ENCODE assay signal across 16 cellular contexts in the genomic region with DNA sequence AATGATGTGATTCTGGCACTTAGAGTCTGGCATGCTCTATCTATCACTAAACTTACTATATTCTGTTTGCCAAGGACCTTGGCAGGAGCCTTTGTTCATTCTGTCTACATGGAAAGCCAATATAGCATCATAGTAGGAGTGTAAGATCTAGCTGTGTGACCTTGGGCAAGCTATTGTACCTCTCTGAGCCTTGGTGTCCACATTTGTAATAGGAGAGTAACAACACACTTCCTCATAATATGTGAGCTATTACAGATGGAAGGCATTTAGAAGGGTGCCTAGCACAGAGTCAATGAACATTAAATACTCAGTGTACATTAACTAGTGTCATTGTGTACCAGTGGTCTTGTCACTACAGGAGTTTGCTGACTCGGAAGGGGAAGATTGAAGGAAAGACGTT.
DNase-seq lines count a peak whose midpoint lies in the region; ATAC-seq, FAIRE-seq and TF ChIP-seq lines count a peak whose summit lies in the region.
"Had no signal": no experiment of that assay in that cellular context is flagged by ENCODE, and none has a peak within 500 bp of the region (broad histone marks: within the 10 kb centered on the region; RNA-seq: fewer than 3 reads in every experiment).

No MANE protein-coding gene starts in this region.

- no peak overlapping the region for H3K4me3 ChIP-seq in cardiac muscle cell
- no peak overlapping the region for H3K4me3 ChIP-seq in left ventricle myocardium inferior
- no peak overlapping the region for H3K4me3 ChIP-seq in mucosa of descending colon
- no peak overlapping the region for H3K4me3 ChIP-seq in effector memory CD4-positive, alpha-beta T cell (ENCODE audit: insufficient read depth, low read depth, low read length, poor library complexity, severe bottlenecking)

- peak overlapping the region; percentile 69 for H3K27ac Mint-ChIP-seq in dendritic cell treated with granulocyte-macrophage colony-stimulating factor and Interleukin-4, amounts not matched to agents 40 ng/mL and 50 ng/mL, for 4 days
- H3K27ac Mint-ChIP-seq: CD14-positive monocyte; CD8-positive, alpha-beta T cell had no signal

- no peak for TF ChIP-seq CTCF in cardiac muscle cell (IDR thresholded peaks at IDR 0.05; ENCODE audit: low read depth, low read length)
- TF ChIP-seq CTCF in left ventricle myocardium inferior (IDR thresholded peaks at IDR 0.05; ENCODE audit: borderline replicate concordance), result no peak
- TF ChIP-seq CTCF in mucosa of descending colon (IDR thresholded peaks at IDR 0.05), result no peak

- no peaks in the 10 kb centered on the region for H3K27me3 ChIP-seq in cardiac muscle cell
- H3K27me3 ChIP-seq in left ventricle myocardium inferior (ENCODE audit: low read depth), result no peaks in the 10 kb centered on the region
- no peaks in the 10 kb centered on the region for H3K27me3 ChIP-seq in effector memory CD4-positive, alpha-beta T cell (replicated peaks; ENCODE audit: control insufficient read depth, insufficient read depth, low read length, poor library complexity, severe bottlenecking)

- H3K36me3 ChIP-seq in cardiac muscle cell (no peaks in the 10 kb centered on the region), left ventricle myocardium inferior (no peaks in the 10 kb centered on the region), mucosa of descending colon (ENCODE audit: low read depth) (no peaks in the 10 kb centered on the region)
- H3K36me3 ChIP-seq in effector memory CD4-positive, alpha-beta T cell (ENCODE audit: control insufficient read depth, insufficient read depth, low read length), result no peaks in the 10 kb centered on the region

- H3K4me1 Mint-ChIP-seq in dendritic cell treated with granulocyte-macrophage colony-stimulating factor and Interleukin-4, amounts not matched to agents 40 ng/mL and 50 ng/mL, for 4 days (ENCODE audit: low read depth), result peaks cover 56% of the 10 kb centered on the region
- H3K4me1 Mint-ChIP-seq: CD14-positive monocyte had no signal

- H3K9me3 ChIP-seq in cardiac muscle cell (ENCODE audit: low read depth) (no peaks in the 10 kb centered on the region), left ventricle myocardium inferior (replicated peaks) (no peaks in the 10 kb centered on the region), mucosa of descending colon (no peaks in the 10 kb centered on the region)
- H3K9me3 ChIP-seq in effector memory CD4-positive, alpha-beta T cell (ENCODE audit: control insufficient read depth, low read length), result no peaks in the 10 kb centered on the region
- H3K9me3 ChIP-seq: Caco-2 had no signal

- peak; percentile 85 for ATAC-seq in mucosa of descending colon
- no peak for ATAC-seq in HG03520 (IDR thresholded peaks at IDR 0.05; ENCODE audit: unreplicated experiment)
- ATAC-seq: CD8-positive, alpha-beta T cell; HCT116 had no signal

- H3K36me3 Mint-ChIP-seq in dendritic cell treated with granulocyte-macrophage colony-stimulating factor and Interleukin-4, amounts not matched to agents 40 ng/mL and 50 ng/mL, for 4 days (ENCODE audit: low read depth), result no peaks in the 10 kb centered on the region
- H3K36me3 Mint-ChIP-seq: CD14-positive monocyte; CD8-positive, alpha-beta T cell had no signal

- H3K27me3 Mint-ChIP-seq in dendritic cell treated with granulocyte-macrophage colony-stimulating factor and Interleukin-4, amounts not matched to agents 40 ng/mL and 50 ng/mL, for 4 days, result peaks cover 13% of the 10 kb centered on the region

- H3K27ac ChIP-seq in cardiac muscle cell (peak overlapping the region; percentile 39), left ventricle myocardium inferior (replicated peaks) (no peak overlapping the region)
- no peak overlapping the region for H3K27ac ChIP-seq in effector memory CD4-positive, alpha-beta T cell (ENCODE audit: insufficient read depth, low read length, poor library complexity, severe bottlenecking)
- H3K27ac ChIP-seq: 22Rv1 had no signal

- peaks cover 1% of the 10 kb centered on the region for H3K9me3 Mint-ChIP-seq in dendritic cell treated with granulocyte-macrophage colony-stimulating factor and Interleukin-4, amounts not matched to agents 40 ng/mL and 50 ng/mL, for 4 days
- H3K9me3 Mint-ChIP-seq: CD14-positive monocyte; CD8-positive, alpha-beta T cell had no signal

- no peak for DNase-seq in cardiac muscle cell (ENCODE audit: low read depth in 1 of 2, low spot score in 1 of 2)
- no peak for DNase-seq in left ventricle myocardium inferior
- no peak for DNase-seq in mucosa of descending colon
- no peak for DNase-seq in urothelium cell line (ENCODE audit: low spot score)
- DNase-seq in NOMO-1 treated with DMSO at 0.1 percent for 48 hours (lab: John Stamatoyannopoulos, UW; ENCODE audit: unreplicated experiment), result no peak
- no peak for DNase-seq in effector memory CD4-positive, alpha-beta T cell
- DNase-seq: CD8-positive, alpha-beta T cell; DMS53; GF-D8 had no signal

- FAIRE-seq in urothelium cell line (lab: Jason Lieb, UNC), result peak; percentile 62
- FAIRE-seq: H54 had no signal

- H3K4me1 ChIP-seq in cardiac muscle cell (ENCODE audit: low read depth), result no peaks in the 10 kb centered on the region
- peaks cover 41% of the 10 kb centered on the region for H3K4me1 ChIP-seq in left ventricle myocardium inferior
- no peaks in the 10 kb centered on the region for H3K4me1 ChIP-seq in mucosa of descending colon (ENCODE audit: low read depth)
- no peaks in the 10 kb centered on the region for H3K4me1 ChIP-seq in effector memory CD4-positive, alpha-beta T cell (ENCODE audit: control insufficient read depth, insufficient read depth, low read length, poor library complexity, severe bottlenecking)
- H3K4me1 ChIP-seq: Caco-2 had no signal

- H3K4me3 Mint-ChIP-seq in dendritic cell treated with granulocyte-macrophage colony-stimulating factor and Interleukin-4, amounts not matched to agents 40 ng/mL and 50 ng/mL, for 4 days, result no peak overlapping the region
- H3K4me3 Mint-ChIP-seq: CD14-positive monocyte; CD8-positive, alpha-beta T cell had no signal

- intact Hi-C loops in left ventricle myocardium inferior (cut with micrococcal nuclease), result no loop called here
- intact Hi-C loops in dendritic cell treated with granulocyte-macrophage colony-stimulating factor and Interleukin-4, amounts not matched to agents 40 ng/mL and 50 ng/mL, for 4 days (cut with micrococcal nuclease), result no loop called here
- intact Hi-C loops in mucosa of descending colon (cut with DNase I, micrococcal nuclease), result no loop called here
